Comparison of ENCODE assay signal across 12 cellular contexts in the genomic region with DNA sequence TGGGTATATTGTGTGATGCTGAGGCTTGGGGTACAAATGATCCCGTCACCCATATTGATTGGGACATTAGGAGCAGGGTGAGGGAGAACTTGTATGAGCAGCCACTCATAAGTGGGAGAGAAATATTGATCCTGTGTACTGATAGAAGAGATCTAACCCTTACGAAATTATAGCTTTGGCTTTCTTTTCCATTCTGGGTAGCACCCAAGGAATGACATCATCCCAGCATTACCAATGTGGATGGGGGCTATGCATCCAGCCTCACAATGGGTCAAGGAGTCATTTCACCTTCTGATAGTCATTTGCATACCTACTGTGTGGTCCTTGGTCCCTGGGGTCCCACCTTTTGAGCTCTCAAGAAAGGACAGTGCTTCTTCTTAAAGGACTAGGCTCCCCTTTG. TPM values are rescaled to one million over a fixed set of nuclear protein-coding genes. Genes with fewer than 3 reads are reported as not detected.
DNase-seq lines count a peak whose midpoint lies in the region; ATAC-seq and TF ChIP-seq lines count a peak whose summit lies in the region.
"Had no signal": no experiment of that assay in that cellular context is flagged by ENCODE, and none has a peak within 500 bp of the region (broad histone marks: within the 10 kb centered on the region; RNA-seq: fewer than 3 reads in every experiment).

No MANE protein-coding gene starts in this region.

- DNase-seq in HFFc6 = no peak
- DNase-seq in coronary artery (ENCODE audit: low spot score) = no peak
- no peak for DNase-seq in neural crest cell (ENCODE audit: low read depth, low spot score)
- DNase-seq in type B pancreatic cell (ENCODE audit: extremely low spot score, unreplicated experiment) = no peak
- no peak for DNase-seq in WTC11 (ENCODE audit: low spot score)
- DNase-seq in HT-29 (ENCODE audit: low spot score) = no peak
- no peak for DNase-seq in activated CD8-positive, alpha-beta memory T cell treated with anti-CD3 and anti-CD28 coated beads for 24 hours
- DNase-seq: activated CD8-positive, alpha-beta T cell treated with anti-CD3 and anti-CD28 coated beads for 36 hours; occipital lobe; SIG-M5; stimulated activated CD4-positive, alpha-beta T cell treated with anti-CD3 and anti-CD28 coated beads, Interleukin-12 subunit alpha, Interleukin-12 subunit beta, amount 100 ng/mL, for 4 hours had no signal

- H3K4me3 Mint-ChIP-seq in HFFc6 = peak overlapping the region; percentile 79
- peak overlapping the region; percentile 33 for H3K4me3 Mint-ChIP-seq in neural crest cell
- H3K4me3 Mint-ChIP-seq in type B pancreatic cell = peak overlapping the region; percentile 50
- H3K4me3 Mint-ChIP-seq in WTC11 = no peak overlapping the region
- H3K4me3 Mint-ChIP-seq: activated CD8-positive, alpha-beta T cell treated with anti-CD3 and anti-CD28 coated beads for 36 hours had no signal

- H3K27ac Mint-ChIP-seq in HFFc6 = peak overlapping the region; percentile 99
- H3K27ac Mint-ChIP-seq in neural crest cell (ENCODE audit: unreplicated experiment) = no peak overlapping the region
- H3K27ac Mint-ChIP-seq in type B pancreatic cell = peak overlapping the region; percentile 26
- no peak overlapping the region for H3K27ac Mint-ChIP-seq in WTC11
- H3K27ac Mint-ChIP-seq: activated CD8-positive, alpha-beta T cell treated with anti-CD3 and anti-CD28 coated beads for 36 hours; activated T-helper 2 cell treated with anti-CD3 and anti-CD28 coated beads, Interferon-gamma antibody, Interleukin-2, Interleukin-4, amounts not matched to agents 10 μg/mL and 5 μg/mL and 100 μg/mL, durations not matched to agents 14 hours and 24 hours and 36 hours had no signal

- H3K9me3 Mint-ChIP-seq in HFFc6 (no peaks in the 10 kb centered on the region), neural crest cell (no peaks in the 10 kb centered on the region), type B pancreatic cell (no peaks in the 10 kb centered on the region), WTC11 (no peaks in the 10 kb centered on the region)
- H3K9me3 Mint-ChIP-seq: activated CD8-positive, alpha-beta T cell treated with anti-CD3 and anti-CD28 coated beads for 36 hours; activated T-helper 2 cell treated with anti-CD3 and anti-CD28 coated beads, Interferon-gamma antibody, Interleukin-2, Interleukin-4, amounts not matched to agents 10 μg/mL and 5 μg/mL and 100 μg/mL, durations not matched to agents 14 hours and 24 hours and 36 hours had no signal

- H3K27me3 Mint-ChIP-seq in HFFc6 (ENCODE audit: insufficient read depth) (no peaks in the 10 kb centered on the region), neural crest cell (ENCODE audit: low read depth) (peaks cover 90% of the 10 kb centered on the region), type B pancreatic cell (peaks cover 49% of the 10 kb centered on the region), WTC11 (ENCODE audit: low read depth) (peaks cover 57% of the 10 kb centered on the region)

- CTCF ChIA-PET in WTC11 (lab: Charles Lee) = interaction anchor here (1.5 to 5.9 kb wide), 4 partner anchors 24 to 359 kb away, joined by 4 to 43 read pairs (median 18); no protein-coding TSS in a partner anchor

- H3K27ac ChIP-seq in coronary artery = peak overlapping the region; percentile 8 to 84

- ATAC-seq in WTC11 = no peak
- ATAC-seq: activated CD8-positive, alpha-beta T cell treated with anti-CD3 and anti-CD28 coated beads for 36 hours had no signal

- H3K36me3 Mint-ChIP-seq in HFFc6 (ENCODE audit: low read depth) (peaks cover 3% of the 10 kb centered on the region; the same call in 1 of the 2 replicates), neural crest cell (ENCODE audit: low read depth) (no peaks in the 10 kb centered on the region), type B pancreatic cell (no peaks in the 10 kb centered on the region), WTC11 (no peaks in the 10 kb centered on the region)

- H3K4me1 Mint-ChIP-seq in HFFc6 (ENCODE audit: low read depth) = peaks cover 81% of the 10 kb centered on the region
- H3K4me1 Mint-ChIP-seq in neural crest cell = peaks cover 35% of the 10 kb centered on the region
- peaks cover 19% of the 10 kb centered on the region for H3K4me1 Mint-ChIP-seq in type B pancreatic cell (ENCODE audit: unreplicated experiment)
- H3K4me1 Mint-ChIP-seq in WTC11 = peaks cover 37% of the 10 kb centered on the region

- no peak overlapping the region for H3K4me3 ChIP-seq in coronary artery

- POLR2A ChIA-PET in WTC11 (lab: Charles Lee) = no interaction called here

- no peak for TF ChIP-seq CTCF in HFFc6 (IDR thresholded peaks at IDR 0.05)
- no peak for TF ChIP-seq CTCF in coronary artery (IDR thresholded peaks at IDR 0.05)
- TF ChIP-seq CTCF in neural crest cell (conservative IDR thresholded peaks at IDR 0.05) = no peak
- TF ChIP-seq CTCF in type B pancreatic cell (conservative IDR thresholded peaks at IDR 0.05) = no peak
- no peak for TF ChIP-seq CTCF in WTC11 (IDR thresholded peaks at IDR 0.05)

TF ChIP-seq in WTC11, 78 proteins besides CTCF, POLR2A, EP300 and RAD21:
- TF ChIP-seq TEAD1 (CRISPR knock-in tag; IDR thresholded peaks at IDR 0.05) = no peak
- no peak for TF ChIP-seq NFYB (CRISPR knock-in tag; conservative IDR thresholded peaks at IDR 0.05; ENCODE audit: low read depth)
- TF ChIP-seq NR3C1 (CRISPR knock-in tag; conservative IDR thresholded peaks at IDR 0.05; ENCODE audit: low read depth) = no peak
- TF ChIP-seq JUN (CRISPR knock-in tag; IDR thresholded peaks at IDR 0.05) = no peak
- no peak for TF ChIP-seq MXD4 (CRISPR knock-in tag; IDR thresholded peaks at IDR 0.05; ENCODE audit: borderline replicate concordance)
- TF ChIP-seq NFE2L1 (CRISPR knock-in tag; IDR thresholded peaks at IDR 0.05) = no peak
- no peak for TF ChIP-seq SMAD3 (CRISPR knock-in tag; IDR thresholded peaks at IDR 0.05; ENCODE audit: borderline replicate concordance)
- TF ChIP-seq EMX1 (CRISPR knock-in tag; IDR thresholded peaks at IDR 0.05) = no peak
- TF ChIP-seq, protein P1, sequence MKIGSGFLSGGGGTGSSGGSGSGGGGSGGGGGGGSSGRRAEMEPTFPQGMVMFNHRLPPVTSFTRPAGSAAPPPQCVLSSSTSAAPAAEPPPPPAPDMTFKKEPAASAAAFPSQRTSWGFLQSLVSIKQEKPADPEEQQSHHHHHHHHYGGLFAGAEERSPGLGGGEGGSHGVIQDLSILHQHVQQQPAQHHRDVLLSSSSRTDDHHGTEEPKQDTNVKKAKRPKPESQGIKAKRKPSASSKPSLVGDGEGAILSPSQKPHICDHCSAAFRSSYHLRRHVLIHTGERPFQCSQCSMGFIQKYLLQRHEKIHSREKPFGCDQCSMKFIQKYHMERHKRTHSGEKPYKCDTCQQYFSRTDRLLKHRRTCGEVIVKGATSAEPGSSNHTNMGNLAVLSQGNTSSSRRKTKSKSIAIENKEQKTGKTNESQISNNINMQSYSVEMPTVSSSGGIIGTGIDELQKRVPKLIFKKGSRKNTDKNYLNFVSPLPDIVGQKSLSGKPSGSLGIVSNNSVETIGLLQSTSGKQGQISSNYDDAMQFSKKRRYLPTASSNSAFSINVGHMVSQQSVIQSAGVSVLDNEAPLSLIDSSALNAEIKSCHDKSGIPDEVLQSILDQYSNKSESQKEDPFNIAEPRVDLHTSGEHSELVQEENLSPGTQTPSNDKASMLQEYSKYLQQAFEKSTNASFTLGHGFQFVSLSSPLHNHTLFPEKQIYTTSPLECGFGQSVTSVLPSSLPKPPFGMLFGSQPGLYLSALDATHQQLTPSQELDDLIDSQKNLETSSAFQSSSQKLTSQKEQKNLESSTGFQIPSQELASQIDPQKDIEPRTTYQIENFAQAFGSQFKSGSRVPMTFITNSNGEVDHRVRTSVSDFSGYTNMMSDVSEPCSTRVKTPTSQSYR (CRISPR knock-in tag; IDR thresholded peaks at IDR 0.05) = no peak
- TF ChIP-seq, protein P2, sequence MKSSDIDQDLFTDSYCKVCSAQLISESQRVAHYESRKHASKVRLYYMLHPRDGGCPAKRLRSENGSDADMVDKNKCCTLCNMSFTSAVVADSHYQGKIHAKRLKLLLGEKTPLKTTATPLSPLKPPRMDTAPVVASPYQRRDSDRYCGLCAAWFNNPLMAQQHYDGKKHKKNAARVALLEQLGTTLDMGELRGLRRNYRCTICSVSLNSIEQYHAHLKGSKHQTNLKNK (CRISPR knock-in tag; IDR thresholded peaks at IDR 0.05) = no peak
- TF ChIP-seq ZNF671 (CRISPR knock-in tag; IDR thresholded peaks at IDR 0.05) = no peak
- no peak for TF ChIP-seq ATF1 (CRISPR knock-in tag; IDR thresholded peaks at IDR 0.05)
- TF ChIP-seq, protein P3, sequence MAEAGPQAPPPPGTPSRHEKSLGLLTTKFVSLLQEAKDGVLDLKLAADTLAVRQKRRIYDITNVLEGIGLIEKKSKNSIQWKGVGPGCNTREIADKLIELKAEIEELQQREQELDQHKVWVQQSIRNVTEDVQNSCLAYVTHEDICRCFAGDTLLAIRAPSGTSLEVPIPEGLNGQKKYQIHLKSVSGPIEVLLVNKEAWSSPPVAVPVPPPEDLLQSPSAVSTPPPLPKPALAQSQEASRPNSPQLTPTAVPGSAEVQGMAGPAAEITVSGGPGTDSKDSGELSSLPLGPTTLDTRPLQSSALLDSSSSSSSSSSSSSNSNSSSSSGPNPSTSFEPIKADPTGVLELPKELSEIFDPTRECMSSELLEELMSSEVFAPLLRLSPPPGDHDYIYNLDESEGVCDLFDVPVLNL (CRISPR knock-in tag; IDR thresholded peaks at IDR 0.05; ENCODE audit: borderline replicate concordance, low read depth) = no peak

RNA-seq across cellular contexts. Expression of a gene that starts 1.9 kb away (rescaled TPM):
- 10 to 100 TPM; 72.9 to 88.0 (median 78.4) TPM for total RNA-seq in HFFc6 (2021; fragmentation: NEBNext Ultra II Directional; extraction: Animal tissue kit (Norgen Biotek cat#: 25700))
- total RNA-seq in neural crest cell = 44.1 and 47.3 TPM in 2 replicates
- 38.1 and 44.9 TPM in 2 replicates for total RNA-seq in type B pancreatic cell (ENCODE audit: low replicate concordance)
- 41.0 to 51.0 TPM (median 46.2 TPM) in 3 replicates for total RNA-seq in WTC11 (2021)
- total RNA-seq in HT-29 (2014; rRNA removed; shearing (Covaris generic)) = 0.51 and 0.99 TPM in 2 replicates

RNA-seq across cellular contexts. Expression of a gene that starts 30.1 kb away (rescaled TPM):
- 100 to 1,000 TPM; 540 to 614 (median 577) TPM for total RNA-seq in HFFc6 (2021; fragmentation: NEBNext Ultra II Directional; extraction: Animal tissue kit (Norgen Biotek cat#: 25700))
- total RNA-seq in neural crest cell (0.41 and 1.5 TPM in 2 replicates), type B pancreatic cell (ENCODE audit: low replicate concordance) (7.3 and 139 TPM in 2 replicates), WTC11 (2021) (10.7 to 15.4 TPM (median 14.3 TPM) in 3 replicates)
- 183 and 213 TPM in 2 replicates for total RNA-seq in HT-29 (2014; rRNA removed; shearing (Covaris generic))

Comparison
In these comparisons a context has a peak if more than half of its experiments do, and no peak if none do; other contexts are left out.
1. H3K27ac Mint-ChIP-seq: peak in HFFc6 (single experiment) and type B pancreatic cell (single experiment); none in neural crest cell (single experiment) and WTC11 (single experiment).
2. RNA of a gene that starts 1.9 kb away (total RNA-seq): 72.9 to 88.0 TPM in HFFc6, 41.0 to 51.0 TPM in WTC11, 44.1 to 47.3 TPM in neural crest cell and 38.1 to 44.9 TPM in type B pancreatic cell; 0.51 to 0.99 TPM in HT-29; every median in the first group is over 10 times any median in the second.